Comparison of ENCODE assay signal across 10 cellular contexts in genomic region chr6:33592595-33593413, GRCh38. TPM values are rescaled to one million over a fixed set of nuclear protein-coding genes. Genes with fewer than 3 reads are reported as not detected.
DNase-seq lines count a peak whose midpoint lies in the region; ATAC-seq, FAIRE-seq and TF ChIP-seq lines count a peak whose summit lies in the region.
"Had no signal": no experiment of that assay in that cellular context is flagged by ENCODE, and none has a peak within 500 bp of the region (broad histone marks: within the 10 kb centered on the region; RNA-seq: fewer than 3 reads in every experiment).

No MANE protein-coding gene starts in this region.

- no peaks in the 10 kb centered on the region for H3K79me2 ChIP-seq in OCI-LY1 (ENCODE audit: insufficient read depth, low read length)
- H3K79me2 ChIP-seq in astrocyte (ENCODE audit: insufficient read depth, low read length) = no peaks in the 10 kb centered on the region
- no peaks in the 10 kb centered on the region for H3K79me2 ChIP-seq in mesendoderm (ENCODE audit: control insufficient read depth, insufficient read depth, low read length)

- WGBS in mesendoderm (ENCODE audit: extremely low coverage, insufficient coverage, low lambda C conversion rate) = no CpG with 5 or more reads among the region's 57 CpGs

- H3K9me3 Mint-ChIP-seq in astrocyte (ENCODE audit: unreplicated experiment) = no peaks in the 10 kb centered on the region

- H4K20me1 ChIP-seq in OCI-LY1 (ENCODE audit: insufficient read depth, low read length) = no peaks in the 10 kb centered on the region
- no peaks in the 10 kb centered on the region for H4K20me1 ChIP-seq in astrocyte (ENCODE audit: insufficient read depth, low read length)

- H3K79me1 ChIP-seq in mesendoderm (ENCODE audit: low read length) = no peaks in the 10 kb centered on the region

- no peak overlapping the region for H3K4me3 Mint-ChIP-seq in astrocyte (ENCODE audit: unreplicated experiment)

- no peaks in the 10 kb centered on the region for H3F3A ChIP-seq in OCI-LY1 (ENCODE audit: insufficient read depth, low read length)

- no peak overlapping the region for H2BK15ac ChIP-seq in mesendoderm (replicated peaks; ENCODE audit: low read depth)

- H3K4me3 ChIP-seq in OCI-LY1 (ENCODE audit: low read depth, low read length, poor library complexity, severe bottlenecking) (peak overlapping the region; percentile 32), astrocyte (ENCODE audit: insufficient read depth, low read depth, low read length) (peak overlapping the region; percentile 23), mesendoderm (ENCODE audit: low read length) (peak overlapping the region; percentile 22)
- H3K4me3 ChIP-seq: lung, PC-9 had no signal

- DNase-seq in GM20000 (ENCODE audit: low spot score) (peak; percentile 58), astrocyte (ENCODE audit: low read depth) (no peak), mesendoderm (peak; percentile 83), putamen (ENCODE audit: low spot score) (no peak), D341Med (ENCODE audit: low spot score) (no peak), H54 (ENCODE audit: insufficient read length, low spot score) (no peak)

- H3K56ac ChIP-seq in mesendoderm (ENCODE audit: low read length) = peak overlapping the region; percentile 84

- H3K36me3 Mint-ChIP-seq in astrocyte (ENCODE audit: low read depth, unreplicated experiment) = peaks cover 3% of the 10 kb centered on the region

- peaks cover 6% of the 10 kb centered on the region for H3K27me3 Mint-ChIP-seq in astrocyte (ENCODE audit: low read depth, unreplicated experiment)

- H3K4me1 ChIP-seq in OCI-LY1 (ENCODE audit: insufficient read depth, low read length, severe bottlenecking) = peaks cover 14% of the 10 kb centered on the region
- H3K4me1 ChIP-seq in astrocyte (ENCODE audit: insufficient read depth, low read length) = peaks cover 23% of the 10 kb centered on the region
- peaks cover 4% of the 10 kb centered on the region for H3K4me1 ChIP-seq in mesendoderm (ENCODE audit: control insufficient read depth, low read depth, low read length)

- H2AFZ ChIP-seq in OCI-LY1 (ENCODE audit: low read length) = no peak overlapping the region
- peak overlapping the region; percentile 77 for H2AFZ ChIP-seq in astrocyte (ENCODE audit: low read depth, low read length)
- H2AFZ ChIP-seq: PC-9 had no signal

- H4K8ac ChIP-seq in mesendoderm (ENCODE audit: low read depth, low read length) = no peak overlapping the region

- no peak overlapping the region for H3K27ac Mint-ChIP-seq in astrocyte (ENCODE audit: unreplicated experiment)

- H3K4me1 Mint-ChIP-seq in astrocyte (ENCODE audit: low read depth, unreplicated experiment) = peaks cover 10% of the 10 kb centered on the region

- H4K5ac ChIP-seq in mesendoderm (ENCODE audit: low read length) = no peak overlapping the region

- no peaks in the 10 kb centered on the region for H3K9me2 ChIP-seq in OCI-LY1 (ENCODE audit: low read depth, low read length)

- H3K4me2 ChIP-seq in OCI-LY1 (ENCODE audit: low read length) (peak overlapping the region; percentile 62), astrocyte (ENCODE audit: low read length) (peak overlapping the region; percentile 71), mesendoderm (ENCODE audit: low read length) (peak overlapping the region; percentile 80)
- H3K4me2 ChIP-seq: PC-9 had no signal

- no peak overlapping the region for H3K4ac ChIP-seq in mesendoderm (ENCODE audit: low read depth, low read length)

- no peak overlapping the region for H3K18ac ChIP-seq in mesendoderm (ENCODE audit: low read length)

- H3K23ac ChIP-seq in mesendoderm (ENCODE audit: low read length) = peak overlapping the region; percentile 60

- no peaks in the 10 kb centered on the region for H3K9me3 ChIP-seq in OCI-LY1 (ENCODE audit: low read length)
- no peaks in the 10 kb centered on the region for H3K9me3 ChIP-seq in astrocyte (ENCODE audit: insufficient read depth, low read depth, low read length)

- H2AK5ac ChIP-seq in mesendoderm (ENCODE audit: low read length) = no peak overlapping the region

- H3K27me3 ChIP-seq in OCI-LY1 (ENCODE audit: insufficient read depth, low read length) (no peaks in the 10 kb centered on the region), astrocyte (ENCODE audit: insufficient read depth, low read length) (no peaks in the 10 kb centered on the region), mesendoderm (ENCODE audit: insufficient read depth, low read length, poor library complexity) (no peaks in the 10 kb centered on the region)

- H3K9ac ChIP-seq in OCI-LY1 (ENCODE audit: low read length) = peak overlapping the region; percentile 44; the same call in 1 of the 2 replicates
- H3K9ac ChIP-seq in astrocyte (ENCODE audit: low read length) = peak overlapping the region; percentile 31
- peak overlapping the region; percentile 54 for H3K9ac ChIP-seq in mesendoderm (ENCODE audit: low read length)

- no peak for TF ChIP-seq POLR2A in H54 (IDR thresholded peaks at IDR 0.05; ENCODE audit: low read depth, low read length)

- H3K27ac ChIP-seq in OCI-LY1 (ENCODE audit: low read depth, low read length, poor library complexity, severe bottlenecking) = peak overlapping the region; percentile 74
- H3K27ac ChIP-seq in astrocyte (ENCODE audit: low read depth, low read length) = no peak overlapping the region
- H3K27ac ChIP-seq in mesendoderm (ENCODE audit: low read depth, low read length) = no peak overlapping the region
- H3K27ac ChIP-seq: PC-9 had no signal

- FAIRE-seq in astrocyte (lab: Jason Lieb, UNC) = no peak
- no peak for FAIRE-seq in H54 (lab: Jason Lieb, UNC)

- no peak overlapping the region for H2BK5ac ChIP-seq in mesendoderm (ENCODE audit: low read length)

- no peak overlapping the region for H2BK120ac ChIP-seq in mesendoderm (ENCODE audit: low read depth, low read length)

- H3K36me3 ChIP-seq in OCI-LY1 (ENCODE audit: insufficient read depth, low read length) (no peaks in the 10 kb centered on the region), astrocyte (ENCODE audit: insufficient read depth, low read length) (no peaks in the 10 kb centered on the region), mesendoderm (ENCODE audit: control insufficient read depth, insufficient read depth, low read length) (no peaks in the 10 kb centered on the region)

- TF ChIP-seq CTCF in GM20000 (IDR thresholded peaks at IDR 0.05; ENCODE audit: extremely low read depth, missing control alignments) (no peak), OCI-LY1 (IDR thresholded peaks at IDR 0.05; ENCODE audit: low read length) (no peak), astrocyte (IDR thresholded peaks at IDR 0.05; ENCODE audit: insufficient read depth, low read depth, low read length) (no peak)

- no peak for ATAC-seq in HG03139 (IDR thresholded peaks at IDR 0.05; ENCODE audit: unreplicated experiment)

RNA-seq across cellular contexts. Expression of gene BAK1, which starts 12.7 kb away (rescaled TPM):
- total RNA-seq in astrocyte = 49.4 and 54.8 TPM in 2 replicates
- 20.5 TPM for polyA plus RNA-seq in mesendoderm (2013, experiment 1 of 2)
- 21.1 TPM for polyA plus RNA-seq in mesendoderm (2013, experiment 2 of 2)

RNA-seq across cellular contexts. Expression of gene ITPR3, which starts 28.3 kb away (rescaled TPM):
- total RNA-seq in astrocyte = 17.7 and 21.3 TPM in 2 replicates
- 9.8 TPM for polyA plus RNA-seq in mesendoderm (2013, experiment 1 of 2)
- polyA plus RNA-seq in mesendoderm (2013, experiment 2 of 2) = 9.6 TPM

Comparison
In these comparisons a context has a peak if more than half of its experiments do, and no peak if none do; other contexts are left out.
1. DNase-seq: peak in GM20000 (single experiment) and mesendoderm (single experiment); none in astrocyte (single experiment), putamen (single experiment), D341Med (single experiment) and H54 (single experiment).
2. Peak in every context shown above with its lines, with median percentiles within 50 percentile points of each other: H3K4me2 ChIP-seq, H3K4me3 ChIP-seq and H3K9ac ChIP-seq.